ENCODE assay signal across 23 cellular contexts in genomic region chr7:23658831-23659427, GRCh38. TPM values are rescaled to one million over a fixed set of nuclear protein-coding genes. Genes with fewer than 3 reads are reported as not detected.
DNase-seq lines count a peak whose midpoint lies in the region; ATAC-seq, FAIRE-seq and TF ChIP-seq lines count a peak whose summit lies in the region.
"Had no signal": no experiment of that assay in that cellular context is flagged by ENCODE, and none has a peak within 500 bp of the region (broad histone marks: within the 10 kb centered on the region; RNA-seq: fewer than 3 reads in every experiment).

No MANE protein-coding gene starts in this region.

- no peak overlapping the region for H4K5ac ChIP-seq in H9 (ENCODE audit: insufficient read length, low read depth, low read length)

- TF ChIP-seq RAD21 in GM12878 (IDR thresholded peaks at IDR 0.05; ENCODE audit: insufficient read depth, low read depth, low read length), result no peak

- intact Hi-C loops in GM12878 (cut with micrococcal nuclease; ENCODE audit: unreplicated experiment) (no loop called here), spleen (cut with DNase I; ENCODE audit: low total_unique reads) (no loop called here)

- no peak overlapping the region for H4K8ac ChIP-seq in H9 (replicated peaks; ENCODE audit: insufficient read length, low read depth, low read length)

- H3K27ac Mint-ChIP-seq in H9, result no peak overlapping the region
- H3K27ac Mint-ChIP-seq: B cell; CD4-positive, CD25-positive, alpha-beta regulatory T cell; CD8-positive, alpha-beta memory T cell; HFFc6 had no signal

- WGBS in H9 (ENCODE audit: extremely low coverage, insufficient read length, low lambda C conversion rate), result no CpG with 5 or more reads among the region's 7 CpGs
- 59% methylated on average over 7 of the region's 7 CpGs for WGBS in GM12878 (ENCODE audit: insufficient coverage, insufficient replicate concordance, low lambda C conversion rate, missing lambda C conversion rate)
- 68% methylated on average over 7 of the region's 7 CpGs for WGBS in hepatocyte (ENCODE audit: low lambda C conversion rate, missing lambda C conversion rate)
- WGBS in spleen, 5 donors, result 81 to 90% (median 88%) methylated on average over 7 of the region's 7 CpGs

- SMC1A ChIA-PET in GM12878 (lab: Charles Lee; ENCODE audit: uncharacterized antibody, unreplicated experiment), result interaction anchor here (1.0 to 1.2 kb wide), 2 partner anchors 9 to 24 kb away, joined by 3 read pairs; no protein-coding TSS in a partner anchor

- no peak overlapping the region for H3K4me2 ChIP-seq in H9 (ENCODE audit: insufficient read depth, insufficient read length, low read length)
- H3K4me2 ChIP-seq in GM12878 (ENCODE audit: control insufficient read depth, insufficient read depth), result no peak overlapping the region
- no peak overlapping the region for H3K4me2 ChIP-seq in hepatocyte
- H3K4me2 ChIP-seq: BLaER1 had no signal

- FAIRE-seq in GM12878 (lab: Jason Lieb, UNC), result no peak
- FAIRE-seq: D721Med, GM12891, GM18507 had no signal

- H3K36me3 ChIP-seq in GM12878 (ENCODE audit: control insufficient read depth in 2 of 2, insufficient read depth in 2 of 2, low read length in 1 of 2) (no peaks in the 10 kb centered on the region), hepatocyte (replicated peaks; ENCODE audit: insufficient read depth, low read depth) (no peaks in the 10 kb centered on the region), spleen (no peaks in the 10 kb centered on the region)
- H3K36me3 ChIP-seq: BLaER1 had no signal

- H3K79me2 ChIP-seq in H9 (ENCODE audit: insufficient read depth, low read length) (no peaks in the 10 kb centered on the region), GM12878 (ENCODE audit: control insufficient read depth, insufficient read depth, low read length) (no peaks in the 10 kb centered on the region), hepatocyte (no peaks in the 10 kb centered on the region)

- H3K4me1 Mint-ChIP-seq in H9, result peaks cover 31 to 32% of the 10 kb centered on the region in 2 experiments
- H3K4me1 Mint-ChIP-seq: B cell; CD4-positive, CD25-positive, alpha-beta regulatory T cell; CD8-positive, alpha-beta memory T cell had no signal

- H3K27me3 ChIP-seq in H9 (ENCODE audit: insufficient read depth, low read length), result no peaks in the 10 kb centered on the region
- no peaks in the 10 kb centered on the region for H3K27me3 ChIP-seq in GM12878 (replicated peaks in 1 of 2; ENCODE audit: control insufficient read depth in 2 of 2, insufficient read depth in 2 of 2, low read length in 1 of 2)
- H3K27me3 ChIP-seq in hepatocyte, result no peaks in the 10 kb centered on the region
- H3K27me3 ChIP-seq in spleen (replicated peaks in 1 of 7), result no peaks in the 10 kb centered on the region
- H3K27me3 ChIP-seq: BLaER1 had no signal

- H3K9ac ChIP-seq in H9 (ENCODE audit: extremely low read depth, insufficient read length, low read length) (no peak overlapping the region), GM12878 (ENCODE audit: control insufficient read depth, insufficient read depth, low read length) (no peak overlapping the region)
- H3K9ac ChIP-seq: BLaER1 had no signal

- ATAC-seq in GM12878 (no peak), GM21390 (IDR thresholded peaks at IDR 0.05; ENCODE audit: unreplicated experiment) (no peak)
- ATAC-seq: HCT116 had no signal

- H2BK120ac ChIP-seq in H9 (ENCODE audit: low read depth, low read length, poor library complexity, severe bottlenecking), result no peak overlapping the region

- no peak overlapping the region for H2BK12ac ChIP-seq in H9 (ENCODE audit: insufficient read length, low read depth, low read length)

- DNase-seq in H9 (peak; percentile 34), GM12878 (ENCODE audit: low read depth, low spot score) (no peak), hepatocyte (ENCODE audit: low spot score) (peak; percentile 39), GM19240 (ENCODE audit: insufficient read length, low spot score) (no peak), spleen (no peak)
- DNase-seq: CD4-positive, CD25-positive, alpha-beta regulatory T cell; CD8-positive, alpha-beta memory T cell; DMS 273 treated with DMSO at 0.1 percent for 48 hours; DMS79; EL; GDM1; GOT3; H7; HFFc6 had no signal

- peaks cover 10 to 18% (median 11%) of the 10 kb centered on the region in 3 experiments for H3K36me3 Mint-ChIP-seq in H9 (ENCODE audit: insufficient read depth in 1 of 3, low read depth in 3 of 3)

- H2AK5ac ChIP-seq in H9 (ENCODE audit: insufficient read length, low read length), result no peak overlapping the region

- peaks cover 14 to 25% of the 10 kb centered on the region in 2 experiments for H3K9me3 Mint-ChIP-seq in H9

- H3K79me1 ChIP-seq in H9 (ENCODE audit: insufficient read depth, low read depth, low read length, poor library complexity, severe bottlenecking), result no peaks in the 10 kb centered on the region

- no peak overlapping the region for H3K4me3 ChIP-seq in GM12878
- no peak overlapping the region for H3K4me3 ChIP-seq in hepatocyte
- H3K4me3 ChIP-seq in spleen, result no peak overlapping the region
- H3K4me3 ChIP-seq: BLaER1 had no signal

- H3K4me1 ChIP-seq in H9 (ENCODE audit: insufficient read depth, low read length) (peaks cover 7% of the 10 kb centered on the region; the same call in 1 of the 2 replicates), GM12878 (ENCODE audit: control insufficient read depth, insufficient read depth, low read length) (no peaks in the 10 kb centered on the region), hepatocyte (ENCODE audit: insufficient read depth) (no peaks in the 10 kb centered on the region), spleen (no peaks in the 10 kb centered on the region)
- H3K4me1 ChIP-seq: BLaER1 had no signal

- TF ChIP-seq EP300 in GM12878 (IDR thresholded peaks at IDR 0.05; ENCODE audit: borderline replicate concordance in 1 of 2, control insufficient read depth in 1 of 2, low read depth in 2 of 2, low read length in 2 of 2), result no peak

- no peak for TF ChIP-seq CTCF in H9 (conservative IDR thresholded peaks at IDR 0.05)
- no peak for TF ChIP-seq CTCF in GM12878 (IDR thresholded peaks at IDR 0.05 in 2 of 3, conservative IDR thresholded peaks at IDR 0.05 in 1 of 3; ENCODE audit: control insufficient read depth in 2 of 3, extremely low read depth in 1 of 3, insufficient read depth in 1 of 3, low read depth in 3 of 3, low read length in 3 of 3)
- no peak for TF ChIP-seq CTCF in hepatocyte (IDR thresholded peaks at IDR 0.05; ENCODE audit: poor library complexity)
- no peak for TF ChIP-seq CTCF in spleen (IDR thresholded peaks at IDR 0.05 in 8 of 11, conservative IDR thresholded peaks at IDR 0.05 in 3 of 11)

- no peak overlapping the region for H2BK20ac ChIP-seq in H9 (ENCODE audit: low read depth, low read length, poor library complexity, severe bottlenecking)

- BruUV-seq in GM12878 (replicated peaks; lab: Mats Ljungman, UMichigan), result no TSS peak

- no peak overlapping the region for H3K4me3 Mint-ChIP-seq in H9
- H3K4me3 Mint-ChIP-seq: B cell; CD4-positive, CD25-positive, alpha-beta regulatory T cell; CD8-positive, alpha-beta memory T cell; HFFc6 had no signal

- no peak overlapping the region for H3K23ac ChIP-seq in H9 (ENCODE audit: insufficient read length, low read depth, low read length)

- TF ChIP-seq POLR2A in GM12878 (IDR thresholded peaks at IDR 0.05; ENCODE audit: low read depth, low read length), result no peak
- no peak for TF ChIP-seq POLR2A in spleen (IDR thresholded peaks at IDR 0.05)

- H3K56ac ChIP-seq in H9 (ENCODE audit: insufficient read length, low read depth, low read length), result no peak overlapping the region

- no peaks in the 10 kb centered on the region for H4K20me1 ChIP-seq in H9 (ENCODE audit: control insufficient read depth, insufficient read depth, insufficient read length)
- no peaks in the 10 kb centered on the region for H4K20me1 ChIP-seq in GM12878 (ENCODE audit: control insufficient read depth, insufficient read depth)
- no peaks in the 10 kb centered on the region for H4K20me1 ChIP-seq in hepatocyte (ENCODE audit: insufficient read depth, poor library complexity, severe bottlenecking)
- H4K20me1 ChIP-seq: BLaER1 had no signal

- in situ Hi-C loops in GM12878 (cut with MboI), result no loop called here

- H4K91ac ChIP-seq in H9 (ENCODE audit: insufficient read length, low read depth, low read length), result no peak overlapping the region

- no peak overlapping the region for H3K4ac ChIP-seq in H9 (ENCODE audit: low read depth, low read length)

- H3K9me3 ChIP-seq in H9 (ENCODE audit: control insufficient read depth, low read depth, low read length), result peaks cover under 1% of the 10 kb centered on the region
- peaks cover 11% of the 10 kb centered on the region; the same call in 2 of the 3 replicates for H3K9me3 ChIP-seq in GM12878 (replicated peaks; ENCODE audit: control insufficient read depth, insufficient read depth, low read length)
- no peaks in the 10 kb centered on the region for H3K9me3 ChIP-seq in hepatocyte (ENCODE audit: low read depth)
- peaks cover 5 to 54% (median 41%) of the 10 kb centered on the region in 8 donors for H3K9me3 ChIP-seq in spleen

- H2BK5ac ChIP-seq in H9 (ENCODE audit: insufficient read length, low read length), result no peak overlapping the region

- H3K27ac ChIP-seq in H9 (ENCODE audit: insufficient read length, low read depth, low read length), result no peak overlapping the region
- no peak overlapping the region for H3K27ac ChIP-seq in GM12878 (ENCODE audit: control insufficient read depth, insufficient read depth)
- H3K27ac ChIP-seq in hepatocyte, result peak overlapping the region; percentile 29
- H3K27ac ChIP-seq in spleen, result no peak overlapping the region
- H3K27ac ChIP-seq: 22Rv1, BLaER1, C4-2B had no signal

- H2AFZ ChIP-seq in H9 (ENCODE audit: low read length), result no peak overlapping the region
- H2AFZ ChIP-seq in GM12878 (ENCODE audit: control insufficient read depth, low read depth, low read length), result no peak overlapping the region
- no peak overlapping the region for H2AFZ ChIP-seq in hepatocyte

- CTCF ChIA-PET in GM12878 (lab: Yijun Ruan, JAX), result interaction anchor here (1.0 to 1.6 kb wide), 2 partner anchors 38 to 53 kb away, joined by 3 to 5 read pairs; no protein-coding TSS in a partner anchor

- H3K18ac ChIP-seq in H9 (ENCODE audit: insufficient read length, low read depth, low read length), result no peak overlapping the region

- POLR2A ChIA-PET in GM12878 (lab: Charles Lee), result no interaction called here

- H3K23me2 ChIP-seq in H9 (ENCODE audit: insufficient read length, low read depth, low read length, poor library complexity, severe bottlenecking), result no peaks in the 10 kb centered on the region

- H3K9me2 ChIP-seq in hepatocyte (replicated peaks; ENCODE audit: insufficient read depth), result no peaks in the 10 kb centered on the region

- H3K27me3 Mint-ChIP-seq in H9 (ENCODE audit: low read depth), result no peaks in the 10 kb centered on the region
- H3K27me3 Mint-ChIP-seq: B cell had no signal

- RAD21 ChIA-PET in GM12878 (lab: Charles Lee; ENCODE audit: unreplicated experiment), result no interaction called here

- no peak overlapping the region for H3K14ac ChIP-seq in H9 (ENCODE audit: insufficient read depth, low read length)

- H3T11ph ChIP-seq in H9 (ENCODE audit: low read length), result no peak overlapping the region

- no peak overlapping the region for H2BK15ac ChIP-seq in H9 (ENCODE audit: low read depth, low read length)

RNA-seq across cellular contexts. Expression of gene FAM221A, which starts 21.1 kb away (rescaled TPM):
- 13.4 and 15.0 TPM in 2 replicates for total RNA-seq in H9 (2021)
- total RNA-seq in GM12878 (2013; cell fraction: nucleolus; rRNA removed), result 21.1 and 27.3 TPM in 2 replicates
- total RNA-seq in GM12878 (2014; rRNA removed), result 6.6 and 7.8 TPM in 2 replicates
- 9.5 and 9.7 TPM in 2 replicates for total RNA-seq in GM12878 (2014; rRNA removed; fragmentation: Illumina TruSeq; extraction: Trizol)
- 7.3 and 7.5 TPM in 2 replicates for total RNA-seq in GM12878 (2021)
- 7.8 TPM for polyA plus RNA-seq in GM12878 (2011; ENCODE audit: low read depth)
- polyA plus RNA-seq in GM12878 (2011; rRNA removed), result 12.0 and 13.7 TPM in 2 replicates
- polyA plus RNA-seq in GM12878 (2011; cell fraction: cytosol; rRNA removed), result 13.2 and 13.4 TPM in 2 replicates
- 10.9 and 11.2 TPM in 2 replicates for polyA plus RNA-seq in GM12878 (2011; cell fraction: nucleus; rRNA removed)
- 6.5 and 9.7 TPM in 2 replicates for polyA plus RNA-seq in GM12878 (2012)
- 10.0 and 10.4 TPM in 2 replicates for polyA plus RNA-seq in GM12878 (2014; fragmentation: Illumina TruSeq; extraction: Trizol)
- 10 to 100 TPM in 1 of 2 experiments, 1 to 10 TPM in 1; 9.8 to 16.7 TPM for polyA plus RNA-seq in GM12878 (2014; fragmentation: Nextera tagmentation; extraction: Ambion mirVana)
- 11.3 and 13.1 TPM in 2 replicates for polyA plus RNA-seq in GM12878 (2014; rRNA removed)
- 1 to 10 TPM; 6.3 to 7.1 TPM for polyA plus RNA-seq in GM12878 (2016; fragmentation: Nextera tagmentation; extraction: Ambion mirVana)
- polyA minus RNA-seq in GM12878 (2011; rRNA and poly(A)+ RNA removed), result 20.9 and 21.9 TPM in 2 replicates
- polyA minus RNA-seq in GM12878 (2011; cell fraction: cytosol; rRNA and poly(A)+ RNA removed), result 2.9 and 4.0 TPM in 2 replicates
- polyA minus RNA-seq in GM12878 (2011; cell fraction: nucleus; rRNA and poly(A)+ RNA removed), result 5.4 and 10.3 TPM in 2 replicates
- 14.4 and 17.5 TPM in 2 replicates for total RNA-seq in hepatocyte
- polyA plus RNA-seq in hepatocyte, result 9.2 and 10.2 TPM in 2 replicates
- 10 to 100 TPM in 2 of 7 donors, 1 to 10 TPM in 5; 3.8 to 12.7 (median 6.8) TPM for total RNA-seq in spleen
- polyA plus RNA-seq in spleen, result 1 to 10 TPM; 4.2 to 7.5 (median 5.1) TPM

RNA-seq across cellular contexts. Expression of gene STK31, which starts 51.1 kb away (rescaled TPM):
- total RNA-seq in H9 (2021), result 0.24 and 0.33 TPM in 2 replicates
- 2.9 and 4.2 TPM in 2 replicates for total RNA-seq in GM12878 (2013; cell fraction: nucleolus; rRNA removed)
- total RNA-seq in GM12878 (2014; rRNA removed), result 0.11 and 0.17 TPM in 2 replicates
- 0.49 and 0.60 TPM in 2 replicates for total RNA-seq in GM12878 (2014; rRNA removed; fragmentation: Illumina TruSeq; extraction: Trizol)
- 0.21 TPM in 2 replicates for total RNA-seq in GM12878 (2021)
- polyA plus RNA-seq in GM12878 (2011; ENCODE audit: low read depth), result not detected
- polyA plus RNA-seq in GM12878 (2011; rRNA removed), result 0.24 and 0.35 TPM in 2 replicates
- polyA plus RNA-seq in GM12878 (2011; cell fraction: cytosol; rRNA removed), result 0.03 and 0.08 TPM in 2 replicates
- 0.60 and 0.64 TPM in 2 replicates for polyA plus RNA-seq in GM12878 (2011; cell fraction: nucleus; rRNA removed)
- polyA plus RNA-seq in GM12878 (2012), result 0.10 and 0.39 TPM in 2 replicates
- 0.16 and 0.44 TPM in 2 replicates for polyA plus RNA-seq in GM12878 (2014; fragmentation: Illumina TruSeq; extraction: Trizol)
- under 1 TPM; 0.08 to 0.15 TPM for polyA plus RNA-seq in GM12878 (2014; fragmentation: Nextera tagmentation; extraction: Ambion mirVana)
- polyA plus RNA-seq in GM12878 (2014; rRNA removed), result 0.15 and 0.35 TPM in 2 replicates
- under 1 TPM in 1 of 2 experiments, not detected in 1; 0.17 TPM for polyA plus RNA-seq in GM12878 (2016; fragmentation: Nextera tagmentation; extraction: Ambion mirVana)
- polyA minus RNA-seq in GM12878 (2011; rRNA and poly(A)+ RNA removed), result 0.29 and 0.77 TPM in 2 replicates
- polyA minus RNA-seq in GM12878 (2011; cell fraction: cytosol; rRNA and poly(A)+ RNA removed), result not detected in 2 replicates
- polyA minus RNA-seq in GM12878 (2011; cell fraction: nucleus; rRNA and poly(A)+ RNA removed), result 0.36 and 1.5 TPM in 2 replicates
- 0.10 and 2.6 TPM in 2 replicates for total RNA-seq in hepatocyte
- 0.06 and 0.33 TPM in 2 replicates for polyA plus RNA-seq in hepatocyte
- total RNA-seq in spleen, result 1 to 10 TPM in 2 of 7 donors, under 1 TPM in 5; 0.33 to 2.4 (median 0.85) TPM
- under 1 TPM; 0.17 to 0.57 (median 0.19) TPM for polyA plus RNA-seq in spleen
- total RNA-seq: HFFc6 had no signal

Comparison
In these comparisons a context has a peak if more than half of its experiments do, and no peak if none do; other contexts are left out.
1. DNase-seq: peak in H9 (single experiment) and hepatocyte (single experiment); none in GM12878 (single experiment), GM19240 (single experiment) and spleen (single experiment).